1 cellular context compared by ENCODE assay signal in genomic region chr1:2475571-2475970, GRCh38.
TF ChIP-seq lines count a peak whose summit lies in the region.

No MANE protein-coding gene starts in this region.

TF ChIP-seq in H1, 55 proteins besides CTCF, POLR2A, EP300 and RAD21:
- TF ChIP-seq MAX (IDR thresholded peaks at IDR 0.05) (no peak), NRF1 (IDR thresholded peaks at IDR 0.05; ENCODE audit: low read depth, low read length) (no peak), GTF2F1 (IDR thresholded peaks at IDR 0.05; ENCODE audit: borderline replicate concordance, low read depth, low read length) (no peak), KDM4A (IDR thresholded peaks at IDR 0.05; ENCODE audit: low read depth, low read length, severe bottlenecking) (no peak), ATF2 (IDR thresholded peaks at IDR 0.05; ENCODE audit: low read length) (no peak), ATF3 (IDR thresholded peaks at IDR 0.05; ENCODE audit: insufficient read depth, low read depth, low read length) (no peak), FOSL1 (IDR thresholded peaks at IDR 0.05; ENCODE audit: insufficient read depth, low read depth, low read length) (no peak), CHD1 (IDR thresholded peaks at IDR 0.05; ENCODE audit: low read depth, low read length) (no peak), RFX5 (IDR thresholded peaks at IDR 0.05; ENCODE audit: borderline replicate concordance, low read depth, low read length) (no peak), CTBP2 (IDR thresholded peaks at IDR 0.05; ENCODE audit: borderline replicate concordance, insufficient read depth, insufficient read length, low read length) (no peak), TAF1 (IDR thresholded peaks at IDR 0.05; ENCODE audit: low read depth, low read length) (no peak), KDM5A (IDR thresholded peaks at IDR 0.05; ENCODE audit: low read length) (no peak), SIX5 (IDR thresholded peaks at IDR 0.05; ENCODE audit: low read depth, low read length) (no peak), KDM1A (IDR thresholded peaks at IDR 0.05; ENCODE audit: borderline replicate concordance, low read length) (no peak), HDAC6 (IDR thresholded peaks at IDR 0.05; ENCODE audit: low read depth, low read length) (no peak), HDAC2 (IDR thresholded peaks at IDR 0.05; ENCODE audit: borderline replicate concordance in 1 of 2, low read depth in 2 of 2, low read length in 2 of 2) (no peak), SP1 (IDR thresholded peaks at IDR 0.05; ENCODE audit: low read depth, low read length) (no peak), JUND (IDR thresholded peaks at IDR 0.05; ENCODE audit: low read length) (no peak), PHF8 (conservative IDR thresholded peaks at IDR 0.05; ENCODE audit: low read depth, low read length) (no peak)
TF ChIP-seq in H1: peak in this region for 0.
